In genomic region chr10:119079572-119080520, GRCh38 we compare ENCODE assay signal across 8 cellular contexts. TPM values are rescaled to one million over a fixed set of nuclear protein-coding genes. Genes with fewer than 3 reads are reported as not detected.
DNase-seq lines count a peak whose midpoint lies in the region; ATAC-seq, FAIRE-seq and TF ChIP-seq lines count a peak whose summit lies in the region.

No MANE protein-coding gene starts in this region.

- no peaks in the 10 kb centered on the region for H3K27me3 Mint-ChIP-seq in activated CD4-positive, alpha-beta T cell treated with anti-CD3 and anti-CD28 coated beads for 36 hours
- no peaks in the 10 kb centered on the region for H3K27me3 Mint-ChIP-seq in dendritic cell treated with granulocyte-macrophage colony-stimulating factor and Interleukin-4, amounts not matched to agents 40 ng/mL and 50 ng/mL, for 4 days

- POLR2A ChIA-PET in activated CD4-positive, alpha-beta T cell treated with anti-CD3 and anti-CD28 coated beads for 36 hours (lab: Charles Lee) = interaction anchor here (0.6 to 2.0 kb wide), 5 partner anchors 25 to 85 kb away, joined by 3 to 7 read pairs (median 3); partner anchors contain the start of genes DENND10 and SFXN4

- TF ChIP-seq POLR2A in H54 (IDR thresholded peaks at IDR 0.05; ENCODE audit: low read depth, low read length) = peak; percentile 58; the same call in 1 of the 2 replicates

- H3K4me1 ChIP-seq in liver (ENCODE audit: control insufficient read depth in 4 of 4, insufficient read depth in 4 of 4, low read length in 3 of 4) = peaks cover 5 to 30% (median 12%) of the 10 kb centered on the region in 4 donors

- peak overlapping the region; percentile 94 for H3K27ac Mint-ChIP-seq in activated CD4-positive, alpha-beta T cell treated with anti-CD3 and anti-CD28 coated beads for 36 hours
- peak overlapping the region; percentile 99 for H3K27ac Mint-ChIP-seq in dendritic cell treated with granulocyte-macrophage colony-stimulating factor and Interleukin-4, amounts not matched to agents 40 ng/mL and 50 ng/mL, for 4 days

- H3K9ac ChIP-seq in liver (ENCODE audit: low read depth in 1 of 2, low read length in 2 of 2) = peak overlapping the region; percentile 95

- peak overlapping the region; percentile 99 for H3K4me3 Mint-ChIP-seq in activated CD4-positive, alpha-beta T cell treated with anti-CD3 and anti-CD28 coated beads for 36 hours
- H3K4me3 Mint-ChIP-seq in dendritic cell treated with granulocyte-macrophage colony-stimulating factor and Interleukin-4, amounts not matched to agents 40 ng/mL and 50 ng/mL, for 4 days = peak overlapping the region; percentile 97

- H3K36me3 ChIP-seq in liver (ENCODE audit: control insufficient read depth in 4 of 4, insufficient read depth in 3 of 4, low read depth in 1 of 4, low read length in 3 of 4) = peaks cover 0 to 1% (median 0%) of the 10 kb centered on the region in 4 donors

- TF ChIP-seq RAD21 in liver (IDR thresholded peaks at IDR 0.05) = peak in 1 of 2 donors; percentile 32

- no peak for FAIRE-seq in H54 (lab: Jason Lieb, UNC)

- intact Hi-C loops in activated CD4-positive, alpha-beta T cell treated with anti-CD3 and anti-CD28 coated beads for 36 hours (cut with DNase I, micrococcal nuclease) = loop anchor here (1.0 to 10.0 kb wide), 17 partner anchors 24 to 1033 kb away; partner anchors contain the start of genes DENND10 (in 2 of the 2), PRDX3 (in 2 of the 2), TIAL1 (in 2 of the 2) and GRK5 (in 1 of the 2)
- intact Hi-C loops in dendritic cell treated with granulocyte-macrophage colony-stimulating factor and Interleukin-4, amounts not matched to agents 40 ng/mL and 50 ng/mL, for 4 days (cut with micrococcal nuclease) = loop anchor here (1.0 kb wide), 1 partner anchor 24 kb away; the partner anchor contains the start of gene DENND10

- H3K27me3 ChIP-seq in liver (ENCODE audit: control insufficient read depth in 4 of 4, insufficient read depth in 4 of 4, low read length in 3 of 4) = no peaks in the 10 kb centered on the region

- H3K9me3 ChIP-seq in liver (ENCODE audit: control insufficient read depth in 4 of 4, low read length in 3 of 4) = no peaks in the 10 kb centered on the region

- H3K27ac ChIP-seq in liver (ENCODE audit: low read depth in 1 of 2, low read length in 2 of 2) = peak overlapping the region; percentile 99 to 100

- CTCF ChIA-PET in activated CD4-positive, alpha-beta T cell treated with anti-CD3 and anti-CD28 coated beads for 36 hours (lab: Charles Lee) = interaction anchor here (0.7 to 1.2 kb wide), 4 partner anchors 9 to 936 kb away, joined by 3 to 4 read pairs (median 3); partner anchors contain the start of gene DENND10

- peaks cover 31% of the 10 kb centered on the region for H3K4me1 Mint-ChIP-seq in activated CD4-positive, alpha-beta T cell treated with anti-CD3 and anti-CD28 coated beads for 36 hours
- H3K4me1 Mint-ChIP-seq in dendritic cell treated with granulocyte-macrophage colony-stimulating factor and Interleukin-4, amounts not matched to agents 40 ng/mL and 50 ng/mL, for 4 days (ENCODE audit: low read depth) = peaks cover 31% of the 10 kb centered on the region

- ATAC-seq in activated CD4-positive, alpha-beta T cell treated with anti-CD3 and anti-CD28 coated beads for 36 hours = peak; percentile 74

- no peaks in the 10 kb centered on the region for H3K9me3 Mint-ChIP-seq in activated CD4-positive, alpha-beta T cell treated with anti-CD3 and anti-CD28 coated beads for 36 hours (ENCODE audit: low read depth)
- no peaks in the 10 kb centered on the region for H3K9me3 Mint-ChIP-seq in dendritic cell treated with granulocyte-macrophage colony-stimulating factor and Interleukin-4, amounts not matched to agents 40 ng/mL and 50 ng/mL, for 4 days

- no peak for TF ChIP-seq CTCF in LNCaP clone FGC (IDR thresholded peaks at IDR 0.05; ENCODE audit: control insufficient read depth, extremely low read depth, insufficient read depth)
- no peak for TF ChIP-seq CTCF in liver (IDR thresholded peaks at IDR 0.05; ENCODE audit: low read depth, low read length, missing input control)

- H3K36me3 Mint-ChIP-seq in activated CD4-positive, alpha-beta T cell treated with anti-CD3 and anti-CD28 coated beads for 36 hours (ENCODE audit: low read depth) = peaks cover 33% of the 10 kb centered on the region
- H3K36me3 Mint-ChIP-seq in dendritic cell treated with granulocyte-macrophage colony-stimulating factor and Interleukin-4, amounts not matched to agents 40 ng/mL and 50 ng/mL, for 4 days (ENCODE audit: low read depth) = peaks cover 46% of the 10 kb centered on the region

- H3K4me3 ChIP-seq in LNCaP clone FGC (ENCODE audit: low read depth, low read length) (peak overlapping the region; percentile 73), liver (ENCODE audit: low read depth in 1 of 3, low read length in 3 of 3) (peak overlapping the region; percentile 80 to 94 (median 90))

- DNase-seq in NCI-H1092 treated with DMSO at 0.1 percent for 48 hours (lab: John Stamatoyannopoulos, UW) (peak; percentile 6), NCI-H1092 (lab: John Stamatoyannopoulos, UW) (no peak), H54 (ENCODE audit: insufficient read length, low spot score) (peak; percentile 56), LNCaP clone FGC (ENCODE audit: low read depth) (no peak)
- DNase-seq in activated CD4-positive, alpha-beta T cell treated with anti-CD3 and anti-CD28 coated beads for 36 hours = peak; percentile 85
- peak; percentile 67 for DNase-seq in stimulated activated CD4-positive, alpha-beta T cell treated with anti-CD3 and anti-CD28 coated beads, Interleukin-4, amount 100 ng/mL, for 24 hours

- under 1% methylated on average over 49 of the region's 49 CpGs for WGBS in liver

TF ChIP-seq in liver, 16 proteins besides CTCF, POLR2A, EP300 and RAD21:
- no peak for TF ChIP-seq ATF3 (IDR thresholded peaks at IDR 0.05)
- peak in 1 of 2 donors; percentile 32 for TF ChIP-seq RXRA (IDR thresholded peaks at IDR 0.05)
- TF ChIP-seq SP1 (IDR thresholded peaks at IDR 0.05) = peak; percentile 48
- no peak for TF ChIP-seq TAF1 (conservative IDR thresholded peaks at IDR 0.05)
- TF ChIP-seq YY1 (IDR thresholded peaks at IDR 0.05) = peak; percentile 96
- peak in 1 of 2 donors; percentile 12 for TF ChIP-seq HNF4A (conservative IDR thresholded peaks at IDR 0.05)
- peak; percentile 88 for TF ChIP-seq ZBTB33 (IDR thresholded peaks at IDR 0.05)
- TF ChIP-seq FOXA1 (IDR thresholded peaks at IDR 0.05) = no peak
- TF ChIP-seq EGR1 (IDR thresholded peaks at IDR 0.05; ENCODE audit: low read depth in 2 of 2) = peak; percentile 94 to 96
TF ChIP-seq in liver: peak in this region for 6.

RNA-seq across cellular contexts. Expression of gene EIF3A, which starts 0.8 kb away (rescaled TPM):
- 100 to 1,000 TPM; 132 to 150 TPM for total RNA-seq in activated CD4-positive, alpha-beta T cell treated with anti-CD3 and anti-CD28 coated beads for 36 hours
- total RNA-seq in liver = 10 to 100 TPM; 54.1 to 88.9 TPM
- polyA plus RNA-seq in liver = 10 to 100 TPM; 27.5 to 41.0 TPM

RNA-seq across cellular contexts. Expression of gene DENND10, which starts 24.1 kb away (rescaled TPM):
- total RNA-seq in activated CD4-positive, alpha-beta T cell treated with anti-CD3 and anti-CD28 coated beads for 36 hours = 10 to 100 TPM; 20.5 to 21.9 TPM
- 10 to 100 TPM; 22.9 to 31.7 TPM for total RNA-seq in liver
- polyA plus RNA-seq in liver = 10 to 100 TPM; 17.9 to 37.7 TPM

RNA-seq across cellular contexts. Expression of gene NANOS1, which starts 50.3 kb away (rescaled TPM):
- total RNA-seq in activated CD4-positive, alpha-beta T cell treated with anti-CD3 and anti-CD28 coated beads for 36 hours = under 1 TPM; 0.04 to 0.09 TPM
- total RNA-seq in liver = 1 to 10 TPM in 1 of 2 donors, under 1 TPM in 1; 0.08 to 1.1 TPM
- polyA plus RNA-seq in liver = under 1 TPM; 0.07 to 0.12 TPM

Comparison
In these comparisons a context has a peak if more than half of its experiments do, and no peak if none do; other contexts are left out.
1. DNase-seq: peak in NCI-H1092 treated with DMSO at 0.1 percent for 48 hours (single experiment), H54 (single experiment), activated CD4-positive, alpha-beta T cell treated with anti-CD3 and anti-CD28 coated beads for 36 hours (single experiment) and stimulated activated CD4-positive, alpha-beta T cell treated with anti-CD3 and anti-CD28 coated beads, Interleukin-4, amount 100 ng/mL, for 24 hours (single experiment); none in NCI-H1092 (single experiment) and LNCaP clone FGC (single experiment).